Comparison of ENCODE assay signal across 23 cellular contexts in genomic region chr17:61466246-61466645, GRCh38. TPM values are rescaled to one million over a fixed set of nuclear protein-coding genes. Genes with fewer than 3 reads are reported as not detected.
"Had no signal": no experiment of that assay in that cellular context is flagged by ENCODE, and none has a peak within 500 bp of the region (broad histone marks: within the 10 kb centered on the region; RNA-seq: fewer than 3 reads in every experiment).

No MANE protein-coding gene starts in this region.

- H3K9me3 ChIP-seq: adrenal gland, breast epithelium, heart right ventricle, tibial nerve, uterus had no signal

- FAIRE-seq: astrocyte had no signal

- H3K36me3 ChIP-seq: adrenal gland, breast epithelium, heart right ventricle, tibial nerve, uterus had no signal

- ATAC-seq: activated CD4-positive, alpha-beta T cell treated with anti-CD3 and anti-CD28 coated beads for 36 hours; heart right ventricle; naive thymus-derived CD4-positive, alpha-beta T cell; WTC11 had no signal

- H3K4me3 ChIP-seq: adrenal gland, breast epithelium, heart right ventricle, lung, tibial nerve, uterus had no signal

- H3K27ac ChIP-seq: adrenal gland, breast epithelium, epithelial cell of prostate, heart right ventricle, tibial nerve, uterus had no signal

- DNase-seq: activated CD4-positive, alpha-beta T cell treated with anti-CD3 and anti-CD28 coated beads for 36 hours; activated CD4-positive, alpha-beta T cell treated with anti-CD3 and anti-CD28 coated beads, Interleukin-2, amount 50 U/mL, for 48 hours; activated gamma-delta T cell treated with Interleukin-2 at 50 U/mL for 16 hours; adrenal gland; cortex of kidney; foreskin fibroblast; heart right ventricle; naive thymus-derived CD4-positive, alpha-beta T cell; retina; stimulated activated CD4-positive, alpha-beta T cell treated with anti-CD3 and anti-CD28 coated beads, Interleukin-12 subunit alpha, Interleukin-12 subunit beta, amount 100 ng/mL, for 4 hours; T1000 had no signal

- H3K4me1 ChIP-seq: breast epithelium had no signal

RNA-seq across cellular contexts. Expression of gene TBX4, which starts 14.0 kb away (rescaled TPM):
- total RNA-seq: activated CD4-positive, alpha-beta T cell treated with anti-CD3 and anti-CD28 coated beads for 36 hours; heart right ventricle; kidney epithelial cell; left lobe of liver; naive thymus-derived CD4-positive, alpha-beta T cell; neural crest cell; omental fat pad; progenitor cell of endocrine pancreas; tibial nerve; uterus; WTC11 had no signal
- polyA plus RNA-seq: naive thymus-derived CD4-positive, alpha-beta T cell had no signal
